Comparison of ENCODE assay signal across 10 cellular contexts in genomic region chr2:218366621-218367414, GRCh38. TPM values are rescaled to one million over a fixed set of nuclear protein-coding genes. Genes with fewer than 3 reads are reported as not detected.
DNase-seq lines count a peak whose midpoint lies in the region; ATAC-seq, FAIRE-seq and TF ChIP-seq lines count a peak whose summit lies in the region.
"Had no signal": no experiment of that assay in that cellular context is flagged by ENCODE, and none has a peak within 500 bp of the region (broad histone marks: within the 10 kb centered on the region; RNA-seq: fewer than 3 reads in every experiment).

No MANE protein-coding gene starts in this region.

- no peak overlapping the region for H3K27ac ChIP-seq in GM23248
- peak overlapping the region; percentile 84 to 97 (median 93) for H3K27ac ChIP-seq in spleen

- H3K36me3 Mint-ChIP-seq in activated CD4-positive, alpha-beta memory T cell treated with anti-CD3 and anti-CD28 coated beads for 36 hours = no peaks in the 10 kb centered on the region

- H3K27ac Mint-ChIP-seq in activated CD4-positive, alpha-beta memory T cell treated with anti-CD3 and anti-CD28 coated beads for 36 hours = peak overlapping the region; percentile 71

- no peaks in the 10 kb centered on the region for H4K20me1 ChIP-seq in GM23248 (ENCODE audit: insufficient read depth)

- POLR2A ChIA-PET in activated CD4-positive, alpha-beta memory T cell treated with anti-CD3 and anti-CD28 coated beads for 36 hours (lab: Charles Lee) = no interaction called here

- H3K4me1 ChIP-seq in GM23248 (ENCODE audit: insufficient read depth) (no peaks in the 10 kb centered on the region), spleen (peaks cover 0 to 88% (median 42%) of the 10 kb centered on the region in 6 donors)

- peak overlapping the region; percentile 78 for H3K4me3 Mint-ChIP-seq in activated CD4-positive, alpha-beta memory T cell treated with anti-CD3 and anti-CD28 coated beads for 36 hours

- H3K9me2 ChIP-seq in GM23248 (ENCODE audit: insufficient read depth) = no peaks in the 10 kb centered on the region

- H3K27me3 ChIP-seq in GM23248 (replicated peaks; ENCODE audit: insufficient read depth) = 0 out of 2 replicates have a peak, but pooled peaks cover 4% of the 10 kb centered on the region
- H3K27me3 ChIP-seq in spleen (replicated peaks in 1 of 7) = no peaks in the 10 kb centered on the region

- H3K4me1 Mint-ChIP-seq in activated CD4-positive, alpha-beta memory T cell treated with anti-CD3 and anti-CD28 coated beads for 36 hours (ENCODE audit: low read depth) = peaks cover 8% of the 10 kb centered on the region

- no peak for TF ChIP-seq CTCF in spleen (IDR thresholded peaks at IDR 0.05 in 8 of 11, conservative IDR thresholded peaks at IDR 0.05 in 3 of 11)

- no peak for ATAC-seq in GM18517 (IDR thresholded peaks at IDR 0.05; ENCODE audit: unreplicated experiment)

- H3K79me2 ChIP-seq in GM23248 (ENCODE audit: insufficient read depth) = no peaks in the 10 kb centered on the region

- DNase-seq in GM23248 (no peak), spleen (no peak), putamen (ENCODE audit: low spot score) (no peak), HTR-8/SVneo (ENCODE audit: insufficient read length, low spot score) (no peak)
- DNase-seq in activated CD4-positive, alpha-beta memory T cell treated with anti-CD3 and anti-CD28 coated beads for 36 hours = no peak
- no peak for DNase-seq in effector CD4-positive, alpha-beta T cell

- no peak for FAIRE-seq in HTR-8/SVneo (lab: Jason Lieb, UNC)
- FAIRE-seq: urothelium cell line had no signal

- intact Hi-C loops in activated CD4-positive, alpha-beta memory T cell treated with anti-CD3 and anti-CD28 coated beads for 36 hours (cut with micrococcal nuclease) = loop anchor here (1.0 kb wide), 1 partner anchor 29 kb away; no protein-coding TSS in a partner anchor
- intact Hi-C loops in spleen (cut with DNase I; ENCODE audit: low total_unique reads) = no loop called here

- in situ Hi-C loops in GM23248 (cut with MboI) = no loop called here

- H3K9me3 ChIP-seq in GM23248 (ENCODE audit: low read depth) (no peaks in the 10 kb centered on the region), iPS-18c (ENCODE audit: control insufficient read depth, insufficient read depth, low read length) (no peaks in the 10 kb centered on the region), spleen (peaks cover 0 to 10% (median 6%) of the 10 kb centered on the region in 8 donors)

- H3K36me3 ChIP-seq in GM23248 (ENCODE audit: low read depth) = no peaks in the 10 kb centered on the region
- no peaks in the 10 kb centered on the region for H3K36me3 ChIP-seq in spleen

- H3K9me3 Mint-ChIP-seq in activated CD4-positive, alpha-beta memory T cell treated with anti-CD3 and anti-CD28 coated beads for 36 hours = no peaks in the 10 kb centered on the region

- no peak for TF ChIP-seq POLR2A in spleen (IDR thresholded peaks at IDR 0.05)

- WGBS in GM23248 (ENCODE audit: low coverage in 1 of 2, low lambda C conversion rate in 2 of 2, missing lambda C conversion rate in 2 of 2), 2 experiments = 96 to 99% methylated on average over 9 of the region's 9 CpGs
- WGBS in spleen, 5 donors = 80 to 87% (median 81%) methylated on average over 9 of the region's 9 CpGs

- peak overlapping the region; percentile 92 for H2AFZ ChIP-seq in GM23248

- no peaks in the 10 kb centered on the region for H3K27me3 Mint-ChIP-seq in activated CD4-positive, alpha-beta memory T cell treated with anti-CD3 and anti-CD28 coated beads for 36 hours

- CTCF ChIA-PET in activated CD4-positive, alpha-beta memory T cell treated with anti-CD3 and anti-CD28 coated beads for 36 hours (lab: Charles Lee) = interaction anchor here (0.6 to 1.4 kb wide), 6 partner anchors 10 to 96 kb away, joined by 3 to 6 read pairs (median 3); partner anchors contain the start of genes AAMP, CATIP, PNKD and TMBIM1

- no peak overlapping the region for H3K4me2 ChIP-seq in GM23248 (ENCODE audit: unreplicated experiment)

- no peaks in the 10 kb centered on the region for H3F3A ChIP-seq in GM23248 (ENCODE audit: insufficient read depth)

- 0 out of 2 replicates have a peak overlapping the region, but pooled peaks have one; percentile 76 for H3K4me3 ChIP-seq in GM23248
- H3K4me3 ChIP-seq in iPS-18c (ENCODE audit: insufficient read depth, low read depth, low read length) = peak overlapping the region; percentile 73
- H3K4me3 ChIP-seq in spleen = peak overlapping the region in 7 of 8 donors; percentile 35 to 68 (median 45)

- no peak overlapping the region for H3K9ac ChIP-seq in GM23248

RNA-seq across cellular contexts. Expression of gene CATIP, which starts 10.2 kb away (rescaled TPM):
- total RNA-seq in GM23248 (2014; rRNA removed; shearing (Covaris generic)) = not detected in 2 replicates
- polyA plus RNA-seq in GM23248 (2016; fragmentation: Nextera tagmentation; extraction: Ambion mirVana) = not detected in 2 replicates
- not detected for total RNA-seq in activated CD4-positive, alpha-beta memory T cell treated with anti-CD3 and anti-CD28 coated beads for 36 hours
- total RNA-seq in spleen = under 1 TPM in 5 of 7 donors, not detected in 2; 0.30 to 0.76 (median 0.60) TPM
- 1 to 10 TPM in 1 of 3 donors, under 1 TPM in 2; 0.57 to 1.1 (median 0.99) TPM for polyA plus RNA-seq in spleen
- total RNA-seq: HT1080 had no signal

RNA-seq across cellular contexts. Expression of gene SLC11A1, which starts 15.3 kb away (rescaled TPM):
- total RNA-seq in GM23248 (2014; rRNA removed; shearing (Covaris generic)) = not detected in 2 replicates
- polyA plus RNA-seq in GM23248 (2016; fragmentation: Nextera tagmentation; extraction: Ambion mirVana) = 0.13 and 0.16 TPM in 2 replicates
- under 1 TPM; 0.10 to 0.26 TPM for total RNA-seq in activated CD4-positive, alpha-beta memory T cell treated with anti-CD3 and anti-CD28 coated beads for 36 hours
- 100 to 1,000 TPM in 4 of 7 donors, 10 to 100 TPM in 3; 63.5 to 576 (median 167) TPM for total RNA-seq in spleen
- 10 to 100 TPM in 2 of 3 donors, 1 to 10 TPM in 1; 6.2 to 67.0 (median 38.6) TPM for polyA plus RNA-seq in spleen

RNA-seq across cellular contexts. Expression of gene CTDSP1, which starts 32.9 kb away (rescaled TPM):
- total RNA-seq in GM23248 (2014; rRNA removed; shearing (Covaris generic)) = 82.7 and 119 TPM in 2 replicates
- polyA plus RNA-seq in GM23248 (2016; fragmentation: Nextera tagmentation; extraction: Ambion mirVana) = 28.5 and 31.0 TPM in 2 replicates
- total RNA-seq in activated CD4-positive, alpha-beta memory T cell treated with anti-CD3 and anti-CD28 coated beads for 36 hours = 10 to 100 TPM; 64.4 to 69.7 TPM
- 100 to 1,000 TPM; 114 to 184 (median 163) TPM for total RNA-seq in spleen
- 100 to 1,000 TPM in 1 of 3 donors, 10 to 100 TPM in 2; 65.6 to 114 (median 72.4) TPM for polyA plus RNA-seq in spleen

RNA-seq across cellular contexts. Expression of gene VIL1, which starts 52.1 kb away (rescaled TPM):
- total RNA-seq in GM23248 (2014; rRNA removed; shearing (Covaris generic)) = not detected in 2 replicates
- polyA plus RNA-seq in GM23248 (2016; fragmentation: Nextera tagmentation; extraction: Ambion mirVana) = not detected in 2 replicates
- total RNA-seq in activated CD4-positive, alpha-beta memory T cell treated with anti-CD3 and anti-CD28 coated beads for 36 hours = not detected
- under 1 TPM in 3 of 7 donors, not detected in 4; 0.17 to 0.72 (median 0.38) TPM for total RNA-seq in spleen
- under 1 TPM; 0.04 to 0.19 (median 0.06) TPM for polyA plus RNA-seq in spleen

Comparison
In these comparisons a context has a peak if more than half of its experiments do, and no peak if none do; other contexts are left out.
1. RNA of gene SLC11A1, which starts 15.3 kb away (total RNA-seq): 63.5 to 576 TPM in spleen; 0.10 to 0.26 TPM in activated CD4-positive, alpha-beta memory T cell treated with anti-CD3 and anti-CD28 coated beads for 36 hours and not detected in GM23248; every median in the first group is over 10 times any median in the second.
2. Peak in every context shown above with its lines, with median percentiles within 50 percentile points of each other: H3K4me3 ChIP-seq.